In genomic region chr1:230026572-230026971, GRCh38 we compare ENCODE assay signal across 21 cellular contexts.
"Had no signal": no experiment of that assay in that cellular context is flagged by ENCODE, and none has a peak within 500 bp of the region (broad histone marks: within the 10 kb centered on the region; RNA-seq: fewer than 3 reads in every experiment).

No MANE protein-coding gene starts in this region.

- H3K4me1 Mint-ChIP-seq: nephron had no signal

- H3K4me3 Mint-ChIP-seq: activated naive CD8-positive, alpha-beta T cell; activated T-helper 1 cell treated with anti-CD3 and anti-CD28 coated beads, Interleukin-12 subunit alpha, Interleukin-12 subunit beta, Interleukin-2, Interleukin-4 antibody, amounts not matched to agents 30 ng/mL and 10 ng/mL and 1 ng/mL, durations not matched to agents 14 hours and 24 hours and 36 hours; nephron; stimulated activated naive CD8-positive, alpha-beta T cell treated with anti-CD3 and anti-CD28 coated beads, Interleukin-15, Interleukin-2, amounts not matched to agents 100 ng/mL and 50 ng/mL, for 24 hours had no signal

- H3K4me1 ChIP-seq: gastrocnemius medialis, suprapubic skin had no signal

- H3K36me3 ChIP-seq: gastrocnemius medialis, suprapubic skin had no signal

- H3K9me3 ChIP-seq: gastrocnemius medialis, suprapubic skin had no signal

- H3K27me3 ChIP-seq: gastrocnemius medialis, suprapubic skin had no signal

- H3K27ac Mint-ChIP-seq: activated naive CD8-positive, alpha-beta T cell; activated T-helper 1 cell treated with anti-CD3 and anti-CD28 coated beads, Interleukin-12 subunit alpha, Interleukin-12 subunit beta, Interleukin-2, Interleukin-4 antibody, amounts not matched to agents 30 ng/mL and 10 ng/mL and 1 ng/mL, durations not matched to agents 14 hours and 24 hours and 36 hours; nephron; stimulated activated naive CD8-positive, alpha-beta T cell treated with anti-CD3 and anti-CD28 coated beads, Interleukin-15, Interleukin-2, amounts not matched to agents 100 ng/mL and 50 ng/mL, for 24 hours had no signal

- H3K27me3 Mint-ChIP-seq: stimulated activated naive CD8-positive, alpha-beta T cell treated with anti-CD3 and anti-CD28 coated beads, Interleukin-15, Interleukin-2, amounts not matched to agents 100 ng/mL and 50 ng/mL, for 24 hours had no signal

- H3K27ac ChIP-seq: coronary artery, gastrocnemius medialis, suprapubic skin, VCaP had no signal

- ATAC-seq: gastrocnemius medialis had no signal

- DNase-seq: activated CD4-positive, alpha-beta T cell treated with anti-CD3 and anti-CD28 coated beads for 1 hour; activated CD4-positive, alpha-beta T cell treated with anti-CD3 and anti-CD28 coated beads, Interleukin-2, amount 50 U/mL, for 48 hours; activated gamma-delta T cell treated with Interleukin-2 at 50 U/mL for 16 hours; activated T-cell treated with anti-CD3 and anti-CD28 coated beads for 4 hours; amniotic stem cell; central memory CD4-positive, alpha-beta T cell; erythroblast; gastrocnemius medialis; head of caudate nucleus; kidney; nucleus accumbens; SW 1271; T-helper 2 cell; trophoblast cell had no signal

- H3K4me3 ChIP-seq: coronary artery, gastrocnemius medialis, suprapubic skin had no signal
